ENCODE assay signal across 12 cellular contexts in the genomic region with DNA sequence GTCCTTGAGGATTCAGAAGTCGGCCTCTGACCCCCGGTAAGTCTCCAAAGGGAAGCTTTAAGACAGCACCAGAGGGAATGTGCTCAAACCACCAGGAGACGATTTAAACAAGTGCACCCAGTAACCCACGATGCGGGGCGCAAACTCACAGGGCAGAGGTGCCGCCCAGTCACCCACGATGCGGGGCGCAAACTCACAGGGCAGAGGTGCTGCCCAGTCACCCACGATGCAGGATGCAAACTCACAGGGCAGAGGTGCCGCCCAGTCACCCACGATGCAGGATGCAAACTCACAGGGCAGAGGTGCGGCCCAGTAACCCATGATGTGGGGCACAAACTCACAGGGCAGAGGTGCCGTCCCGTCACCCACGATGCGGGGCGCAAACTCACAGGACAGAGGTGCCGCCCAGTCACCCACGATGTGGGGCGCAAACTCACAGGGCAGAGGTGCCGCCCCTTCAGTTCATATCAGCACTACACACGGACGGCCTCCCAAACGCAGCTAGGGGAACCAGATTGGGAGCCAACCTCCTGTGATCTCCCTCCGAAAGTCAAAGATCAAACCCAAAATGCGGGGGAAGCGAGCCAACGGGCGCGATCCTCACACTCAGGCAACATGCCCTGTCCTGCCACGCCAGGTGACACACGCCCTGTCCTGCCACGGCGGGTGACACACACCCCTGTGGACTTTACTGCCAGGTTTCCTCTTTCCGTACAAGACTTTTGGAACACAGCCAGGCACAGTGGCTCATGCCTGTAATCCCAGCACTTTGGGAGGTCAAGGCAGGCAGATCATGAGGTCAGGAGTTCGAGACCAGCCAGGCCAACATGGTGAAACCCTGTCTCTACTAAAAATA. TPM values are rescaled to one million over a fixed set of nuclear protein-coding genes. Genes with fewer than 3 reads are reported as not detected.
DNase-seq lines count a peak whose midpoint lies in the region; ATAC-seq and TF ChIP-seq lines count a peak whose summit lies in the region.
"Had no signal": no experiment of that assay in that cellular context is flagged by ENCODE, and none has a peak within 500 bp of the region (broad histone marks: within the 10 kb centered on the region; RNA-seq: fewer than 3 reads in every experiment).

No MANE protein-coding gene starts in this region.

- H3K36me3 ChIP-seq in lower lobe of right lung = no peaks in the 10 kb centered on the region
- no peaks in the 10 kb centered on the region for H3K36me3 ChIP-seq in MM.1S (replicated peaks; ENCODE audit: insufficient read depth, low read length)

- H4K20me1 ChIP-seq in MM.1S (ENCODE audit: insufficient read depth, low read length) = no peaks in the 10 kb centered on the region

- TF ChIP-seq CTCF in mesothelial cell of epicardium (IDR thresholded peaks at IDR 0.05; ENCODE audit: unreplicated experiment) (no peak), type B pancreatic cell (conservative IDR thresholded peaks at IDR 0.05) (no peak), lower lobe of right lung (IDR thresholded peaks at IDR 0.05) (no peak), MM.1S (IDR thresholded peaks at IDR 0.05; ENCODE audit: low read length) (no peak)

- H3K79me2 ChIP-seq in MM.1S (ENCODE audit: low read length) = no peaks in the 10 kb centered on the region

- H3K4me2 ChIP-seq in MM.1S (ENCODE audit: low read depth, low read length) = no peak overlapping the region
- H3K4me2 ChIP-seq: KMS-11 had no signal

- H3K9me3 ChIP-seq in lower lobe of right lung (no peaks in the 10 kb centered on the region), MM.1S (replicated peaks; ENCODE audit: insufficient read depth, low read length) (no peaks in the 10 kb centered on the region)

- H2AFZ ChIP-seq in MM.1S (ENCODE audit: low read length) = no peak overlapping the region

- H3K9ac ChIP-seq in MM.1S (ENCODE audit: low read length) = no peak overlapping the region
- H3K9ac ChIP-seq: KMS-11 had no signal

- intact Hi-C loops in lower lobe of right lung (cut with DNase I) = no loop called here

- no peak for DNase-seq in stimulated activated naive CD8-positive, alpha-beta T cell treated with anti-CD3 and anti-CD28 coated beads, Interleukin-15, Interleukin-2, amounts not matched to agents 100 U/mL and 50 U/mL, for 24 hours
- DNase-seq in mesothelial cell of epicardium (ENCODE audit: low spot score in 2 of 2, unreplicated experiment in 2 of 2) (no peak), type B pancreatic cell (ENCODE audit: extremely low spot score, unreplicated experiment) (no peak), lower lobe of right lung (no peak), NCI-H1048 (lab: John Stamatoyannopoulos, UW) (no peak), MM.1S (no peak)

- no peak for ATAC-seq in stimulated activated naive CD8-positive, alpha-beta T cell treated with anti-CD3 and anti-CD28 coated beads, Interleukin-15, Interleukin-2, amounts not matched to agents 100 U/mL and 50 U/mL, for 24 hours
- no peak for ATAC-seq in lower lobe of right lung
- ATAC-seq: activated CD4-positive, CD25-positive, alpha-beta regulatory T cell treated with anti-CD3 and anti-CD28 coated beads, Interleukin-2, amount 50 U/mL, for 24 hours; right cardiac atrium had no signal

- no peak overlapping the region for H3K4me3 ChIP-seq in lower lobe of right lung
- H3K4me3 ChIP-seq in MM.1S (ENCODE audit: low read length) = no peak overlapping the region

- peaks cover 43% of the 10 kb centered on the region for H3K4me1 Mint-ChIP-seq in stimulated activated naive CD8-positive, alpha-beta T cell treated with anti-CD3 and anti-CD28 coated beads, Interleukin-15, Interleukin-2, amounts not matched to agents 100 ng/mL and 50 ng/mL, for 24 hours (ENCODE audit: low read depth)
- H3K4me1 Mint-ChIP-seq in activated naive CD8-positive, alpha-beta T cell (ENCODE audit: low read depth) = peaks cover 38% of the 10 kb centered on the region
- H3K4me1 Mint-ChIP-seq in mesothelial cell of epicardium (peaks cover 23% of the 10 kb centered on the region), type B pancreatic cell (ENCODE audit: unreplicated experiment) (peaks cover 14% of the 10 kb centered on the region)

- H3K27me3 Mint-ChIP-seq in stimulated activated naive CD8-positive, alpha-beta T cell treated with anti-CD3 and anti-CD28 coated beads, Interleukin-15, Interleukin-2, amounts not matched to agents 100 ng/mL and 50 ng/mL, for 24 hours = peaks cover 26% of the 10 kb centered on the region
- peaks cover 16% of the 10 kb centered on the region for H3K27me3 Mint-ChIP-seq in activated naive CD8-positive, alpha-beta T cell
- H3K27me3 Mint-ChIP-seq in mesothelial cell of epicardium (ENCODE audit: low read depth) = peaks cover 43% of the 10 kb centered on the region
- H3K27me3 Mint-ChIP-seq in type B pancreatic cell = peaks cover 34% of the 10 kb centered on the region

- peak overlapping the region; percentile 81 for H3K4me3 Mint-ChIP-seq in stimulated activated naive CD8-positive, alpha-beta T cell treated with anti-CD3 and anti-CD28 coated beads, Interleukin-15, Interleukin-2, amounts not matched to agents 100 ng/mL and 50 ng/mL, for 24 hours
- peak overlapping the region; percentile 86 for H3K4me3 Mint-ChIP-seq in activated naive CD8-positive, alpha-beta T cell
- H3K4me3 Mint-ChIP-seq in mesothelial cell of epicardium (peak overlapping the region; percentile 83), type B pancreatic cell (peak overlapping the region; percentile 87)

- H3K4me1 ChIP-seq in lower lobe of right lung (peaks cover 18% of the 10 kb centered on the region), MM.1S (ENCODE audit: low read length) (no peaks in the 10 kb centered on the region)

- no peaks in the 10 kb centered on the region for H3K9me2 ChIP-seq in MM.1S (replicated peaks; ENCODE audit: insufficient read depth, low read length)

- no peak overlapping the region for H3K27ac Mint-ChIP-seq in stimulated activated naive CD8-positive, alpha-beta T cell treated with anti-CD3 and anti-CD28 coated beads, Interleukin-15, Interleukin-2, amounts not matched to agents 100 ng/mL and 50 ng/mL, for 24 hours
- H3K27ac Mint-ChIP-seq in activated naive CD8-positive, alpha-beta T cell = peak overlapping the region; percentile 43
- H3K27ac Mint-ChIP-seq in mesothelial cell of epicardium (no peak overlapping the region), type B pancreatic cell (no peak overlapping the region)

- H3K27me3 ChIP-seq in lower lobe of right lung (ENCODE audit: low read depth) (peaks cover 50% of the 10 kb centered on the region), MM.1S (replicated peaks; ENCODE audit: insufficient read depth, low read length) (no peaks in the 10 kb centered on the region)

- H3K9me3 Mint-ChIP-seq in stimulated activated naive CD8-positive, alpha-beta T cell treated with anti-CD3 and anti-CD28 coated beads, Interleukin-15, Interleukin-2, amounts not matched to agents 100 ng/mL and 50 ng/mL, for 24 hours = no peaks in the 10 kb centered on the region
- no peaks in the 10 kb centered on the region for H3K9me3 Mint-ChIP-seq in activated naive CD8-positive, alpha-beta T cell (ENCODE audit: low read depth)
- H3K9me3 Mint-ChIP-seq in mesothelial cell of epicardium (no peaks in the 10 kb centered on the region), type B pancreatic cell (no peaks in the 10 kb centered on the region)

- H3K36me3 Mint-ChIP-seq in stimulated activated naive CD8-positive, alpha-beta T cell treated with anti-CD3 and anti-CD28 coated beads, Interleukin-15, Interleukin-2, amounts not matched to agents 100 ng/mL and 50 ng/mL, for 24 hours (ENCODE audit: low read depth) = peaks cover 12% of the 10 kb centered on the region
- H3K36me3 Mint-ChIP-seq in activated naive CD8-positive, alpha-beta T cell = peaks cover 2% of the 10 kb centered on the region
- H3K36me3 Mint-ChIP-seq in mesothelial cell of epicardium (no peaks in the 10 kb centered on the region), type B pancreatic cell (no peaks in the 10 kb centered on the region)

- no peaks in the 10 kb centered on the region for H3F3A ChIP-seq in MM.1S (ENCODE audit: insufficient read depth, low read length)

- H3K27ac ChIP-seq in lower lobe of right lung = no peak overlapping the region
- no peak overlapping the region for H3K27ac ChIP-seq in MM.1S (ENCODE audit: low read length)
- H3K27ac ChIP-seq: coronary artery, KMS-11 had no signal

RNA-seq across cellular contexts. Expression of gene PPP2R3B, which starts 11.3 kb away (rescaled TPM):
- total RNA-seq in mesothelial cell of epicardium (63.0 to 65.5 TPM (median 65.2 TPM) in 3 replicates), type B pancreatic cell (ENCODE audit: low replicate concordance) (33.2 and 53.4 TPM in 2 replicates), lower lobe of right lung (11.2 TPM)

RNA-seq across cellular contexts. Expression of gene GTPBP6, which starts 56.8 kb away (rescaled TPM):
- total RNA-seq in mesothelial cell of epicardium (65.6 to 67.1 TPM (median 66.7 TPM) in 3 replicates), type B pancreatic cell (ENCODE audit: low replicate concordance) (45.7 and 53.5 TPM in 2 replicates), lower lobe of right lung (47.1 TPM)
